8 cellular contexts compared by ENCODE assay signal in the genomic region with DNA sequence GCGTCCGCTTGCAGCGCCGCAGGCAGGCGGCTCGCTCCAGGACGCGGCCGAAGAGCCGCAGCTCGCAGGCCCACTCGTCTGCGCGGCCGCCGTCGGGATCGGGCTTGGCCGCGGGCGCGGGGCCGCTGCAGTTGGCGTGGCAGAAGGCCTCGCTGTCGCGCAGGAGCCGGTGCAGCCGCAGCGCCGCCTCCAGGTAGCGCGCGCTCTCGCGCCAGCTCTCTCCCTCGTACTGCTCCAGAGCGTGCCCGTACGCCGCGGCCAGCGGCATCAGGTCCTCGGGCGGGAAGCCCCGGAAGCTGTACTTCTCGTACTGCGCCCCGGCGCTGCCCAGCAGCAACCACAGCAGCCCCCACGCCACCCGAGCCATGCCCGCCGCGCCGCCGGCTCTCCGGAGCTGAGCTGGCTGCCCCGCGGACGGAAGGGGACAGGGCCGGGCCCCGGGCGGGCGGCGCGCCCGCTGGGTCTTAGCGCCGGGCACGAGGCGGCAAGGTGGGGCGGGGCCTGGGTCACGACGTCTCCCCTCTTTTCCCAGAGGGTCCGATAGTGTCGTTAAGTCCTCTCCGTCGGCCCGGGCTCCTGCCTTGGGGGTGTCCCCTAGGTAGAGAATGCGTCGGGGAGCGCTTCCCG. TPM values are rescaled to one million over a fixed set of nuclear protein-coding genes. Genes with fewer than 3 reads are reported as not detected.
DNase-seq lines count a peak whose midpoint lies in the region; ATAC-seq and TF ChIP-seq lines count a peak whose summit lies in the region.

A gene with protein sequence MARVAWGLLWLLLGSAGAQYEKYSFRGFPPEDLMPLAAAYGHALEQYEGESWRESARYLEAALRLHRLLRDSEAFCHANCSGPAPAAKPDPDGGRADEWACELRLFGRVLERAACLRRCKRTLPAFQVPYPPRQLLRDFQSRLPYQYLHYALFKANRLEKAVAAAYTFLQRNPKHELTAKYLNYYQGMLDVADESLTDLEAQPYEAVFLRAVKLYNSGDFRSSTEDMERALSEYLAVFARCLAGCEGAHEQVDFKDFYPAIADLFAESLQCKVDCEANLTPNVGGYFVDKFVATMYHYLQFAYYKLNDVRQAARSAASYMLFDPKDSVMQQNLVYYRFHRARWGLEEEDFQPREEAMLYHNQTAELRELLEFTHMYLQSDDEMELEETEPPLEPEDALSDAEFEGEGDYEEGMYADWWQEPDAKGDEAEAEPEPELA (minus strand): TSS at position 401 of the 627 bp plus-strand sequence. CDS start 34 bp downstream, at position 367.

- no peaks in the 10 kb centered on the region for H3K36me3 Mint-ChIP-seq in naive B cell

- H3K4me3 ChIP-seq in A673 (ENCODE audit: low read depth, low read length, poor library complexity, severe bottlenecking): peak within 1 kb of the TSS; percentile 56
- H3K4me3 ChIP-seq in HUES64 (ENCODE audit: low read length): peak within 1 kb of the TSS; percentile 81
- peak within 1 kb of the TSS; percentile 63 to 95 (median 82) for H3K4me3 ChIP-seq in Peyer's patch

- WGBS in HUES64: under 1% methylated on average over 84 of the region's 84 CpGs

- ATAC-seq in GM18868 (IDR thresholded peaks at IDR 0.05; ENCODE audit: unreplicated experiment): peak; percentile 67
- peak; percentile 92 to 93 for ATAC-seq in naive B cell (ENCODE audit: low read depth in 2 of 2)

- CTCF ChIA-PET in A673 (lab: Charles Lee): interaction anchor here (0.6 to 1.6 kb wide), 3 partner anchors 25 to 141 kb away, joined by 3 to 5 read pairs (median 5); a partner anchor contains a TSS

- H3K27me3 ChIP-seq in A673 (replicated peaks; ENCODE audit: insufficient read depth, low read depth, low read length, poor library complexity) (no peaks in the 10 kb centered on the region), HUES64 (ENCODE audit: insufficient read depth, low read length) (peaks cover 9% of the 10 kb centered on the region; the same call in 1 of the 2 replicates), Peyer's patch (no peaks in the 10 kb centered on the region)

- peak; percentile 67 for DNase-seq in A673 (ENCODE audit: low spot score)
- DNase-seq in Peyer's patch: peak; percentile 70 to 92 (median 91)
- DNase-seq in activated T-helper 1 cell treated with anti-CD3 and anti-CD28 coated beads, Interleukin-2, amount 50 U/mL, for 16 hours (ENCODE audit: low read depth in 1 of 2, low spot score in 1 of 2): peak; percentile 59 to 61
- peak; percentile 78 for DNase-seq in fibroblast of gingiva (ENCODE audit: low read depth)
- peak; percentile 72 for DNase-seq in naive B cell
- DNase-seq in stimulated activated CD8-positive, alpha-beta memory T cell treated with anti-CD3 and anti-CD28 coated beads, Interleukin-7, amount 100 ng/mL, for 4 hours (ENCODE audit: low read depth in 2 of 2): peak; percentile 30 to 68

- peaks cover 6 to 34% (median 10%) of the 10 kb centered on the region in 3 donors for H3K27me3 Mint-ChIP-seq in naive B cell

- POLR2A ChIA-PET in A673 (lab: Charles Lee; ENCODE audit: low non-redundant PET): no interaction called here

- TSS peak; percentile 32 for BruUV-seq in A673 (replicated peaks; lab: Mats Ljungman, UMichigan)

- peak within 1 kb of the TSS; percentile 78 for H3K9ac ChIP-seq in HUES64 (ENCODE audit: low read depth, low read length)

- no peaks in the 10 kb centered on the region for H3K36me3 ChIP-seq in A673 (ENCODE audit: insufficient read depth, low read length, poor library complexity, severe bottlenecking)
- peaks cover 18% of the 10 kb centered on the region for H3K36me3 ChIP-seq in HUES64 (ENCODE audit: insufficient read depth, low read length)
- no peaks in the 10 kb centered on the region for H3K36me3 ChIP-seq in Peyer's patch

- intact Hi-C loops in A673 (cut with micrococcal nuclease; ENCODE audit: unreplicated experiment): no loop called here

- H3K27ac ChIP-seq in A673 (ENCODE audit: low read depth, low read length, poor library complexity, severe bottlenecking) (peak within 1 kb of the TSS; percentile 50), HUES64 (ENCODE audit: low read depth, low read length) (peak within 1 kb of the TSS; percentile 73), Peyer's patch (peak within 1 kb of the TSS; percentile 50 to 83 (median 72))

- TF ChIP-seq CTCF in A673 (conservative IDR thresholded peaks at IDR 0.05; ENCODE audit: low read depth, low read length) (peak; percentile 54), Peyer's patch (IDR thresholded peaks at IDR 0.05) (peak; percentile 42 to 95 (median 80))

- no peak within 1 kb of the TSS for H3K27ac Mint-ChIP-seq in naive B cell

- H3K9me3 ChIP-seq in A673 (ENCODE audit: low read depth, low read length, poor library complexity, severe bottlenecking): no peaks in the 10 kb centered on the region
- H3K9me3 ChIP-seq in HUES64 (ENCODE audit: insufficient read depth, low read depth, low read length): no peaks in the 10 kb centered on the region
- H3K9me3 ChIP-seq in Peyer's patch: no peaks in the 10 kb centered on the region

- peak within 1 kb of the TSS; percentile 85 to 93 (median 91) for H3K4me3 Mint-ChIP-seq in naive B cell

- H3K4me1 ChIP-seq in A673 (ENCODE audit: insufficient read depth, low read length, poor library complexity, severe bottlenecking) (no peaks in the 10 kb centered on the region), HUES64 (ENCODE audit: insufficient read depth, low read length) (peaks cover 11% of the 10 kb centered on the region), Peyer's patch (peaks cover 8 to 49% (median 19%) of the 10 kb centered on the region in 4 donors)

- peaks cover 10 to 21% (median 15%) of the 10 kb centered on the region in 3 donors for H3K4me1 Mint-ChIP-seq in naive B cell

- no peaks in the 10 kb centered on the region for H3K9me3 Mint-ChIP-seq in naive B cell

- TF ChIP-seq POLR2A in Peyer's patch (IDR thresholded peaks at IDR 0.05): peak; percentile 18 to 43

RNA-seq across cellular contexts. Expression of the gene that starts here (rescaled TPM):
- total RNA-seq in A673 (2021) (5.9 and 6.6 TPM in 2 replicates), Peyer's patch (10 to 100 TPM in 3 of 4 donors, 1 to 10 TPM in 1; 9.5 to 23.1 (median 18.0) TPM)
- polyA plus RNA-seq in HUES64 (2013, experiment 1 of 2): 18.0 TPM
- polyA plus RNA-seq in HUES64 (2013, experiment 2 of 2): 22.3 TPM
- 1 to 10 TPM in 2 of 6 donors, under 1 TPM in 4; 0.39 to 2.9 (median 0.87) TPM for polyA plus RNA-seq in naive B cell (ENCODE audit: low read depth in 6 of 6)

Comparison
In these comparisons a context has a peak if more than half of its experiments do, and no peak if none do; other contexts are left out.
1. Peak in every context shown above with its lines: DNase-seq, ATAC-seq, H3K4me3 ChIP-seq and H3K27ac ChIP-seq.